Comparison of ENCODE assay signal across 8 cellular contexts in genomic region chr3:119294889-119295769, GRCh38. TPM values are rescaled to one million over a fixed set of nuclear protein-coding genes. Genes with fewer than 3 reads are reported as not detected.
DNase-seq lines count a peak whose midpoint lies in the region; ATAC-seq, FAIRE-seq and TF ChIP-seq lines count a peak whose summit lies in the region.

No MANE protein-coding gene starts in this region.

- TF ChIP-seq POLR2A in sigmoid colon (IDR thresholded peaks at IDR 0.05), result no peak

- peaks cover 5% of the 10 kb centered on the region for H3K36me3 Mint-ChIP-seq in activated naive CD4-positive, alpha-beta T cell treated with anti-CD3 and anti-CD28 coated beads for 36 hours (ENCODE audit: low read depth)

- H3K9me3 ChIP-seq in right atrium auricular region (no peaks in the 10 kb centered on the region), sigmoid colon (no peaks in the 10 kb centered on the region)

- no peak for FAIRE-seq in RCC 7860 (lab: Jason Lieb, UNC)

- no peaks in the 10 kb centered on the region for H3K27me3 Mint-ChIP-seq in activated naive CD4-positive, alpha-beta T cell treated with anti-CD3 and anti-CD28 coated beads for 36 hours (ENCODE audit: low read depth)

- H3K4me3 ChIP-seq in right atrium auricular region (peak overlapping the region; percentile 81 to 89), sigmoid colon (peak overlapping the region; percentile 82 to 92 (median 87))

- peak; percentile 32 for ATAC-seq in HG02943 (IDR thresholded peaks at IDR 0.05; ENCODE audit: low read depth, unreplicated experiment)

- no peaks in the 10 kb centered on the region for H3K36me3 ChIP-seq in right atrium auricular region
- H3K36me3 ChIP-seq in sigmoid colon, result peaks cover 0 to 3% (median 0%) of the 10 kb centered on the region in 4 donors

- intact Hi-C loops in activated naive CD4-positive, alpha-beta T cell treated with anti-CD3 and anti-CD28 coated beads for 36 hours (cut with micrococcal nuclease), result loop anchor here (1.0 to 10.0 kb wide), 12 partner anchors 20 to 1300 kb away; partner anchors contain the start of genes COX17, GSK3B, LRRC58 and NDUFB4
- intact Hi-C loops in sigmoid colon (cut with DNase I), result loop anchor here (2.0 kb wide), 1 partner anchor 28 kb away; no protein-coding TSS in a partner anchor

- H3K4me3 Mint-ChIP-seq in activated naive CD4-positive, alpha-beta T cell treated with anti-CD3 and anti-CD28 coated beads for 36 hours, result peak overlapping the region; percentile 82

- no peak for TF ChIP-seq CTCF in right atrium auricular region (IDR thresholded peaks at IDR 0.05)
- TF ChIP-seq CTCF in sigmoid colon (IDR thresholded peaks at IDR 0.05), result no peak

- CTCF ChIA-PET in activated naive CD4-positive, alpha-beta T cell treated with anti-CD3 and anti-CD28 coated beads for 36 hours (lab: Charles Lee), result interaction anchor here (0.6 to 4.9 kb wide), 6 partner anchors 20 to 58 kb away, joined by 3 to 28 read pairs (median 4); no protein-coding TSS in a partner anchor

- no peak for TF ChIP-seq EP300 in sigmoid colon (IDR thresholded peaks at IDR 0.05)

- H3K27me3 ChIP-seq in right atrium auricular region (no peaks in the 10 kb centered on the region), sigmoid colon (no peaks in the 10 kb centered on the region)

- H3K27ac Mint-ChIP-seq in activated naive CD4-positive, alpha-beta T cell treated with anti-CD3 and anti-CD28 coated beads for 36 hours, result peak overlapping the region; percentile 92

- H3K27ac ChIP-seq in right atrium auricular region (peak overlapping the region; percentile 97 to 99), sigmoid colon (peak overlapping the region; percentile 91 to 95 (median 92))

- WGBS in sigmoid colon, 2 donors, result 6 to 8% methylated on average over 24 of the region's 24 CpGs

- H3K4me1 Mint-ChIP-seq in activated naive CD4-positive, alpha-beta T cell treated with anti-CD3 and anti-CD28 coated beads for 36 hours (ENCODE audit: low read depth), result peaks cover 38% of the 10 kb centered on the region

- no peaks in the 10 kb centered on the region for H3K9me3 Mint-ChIP-seq in activated naive CD4-positive, alpha-beta T cell treated with anti-CD3 and anti-CD28 coated beads for 36 hours

- peaks cover 0 to 57% of the 10 kb centered on the region in 2 donors for H3K4me1 ChIP-seq in right atrium auricular region
- peaks cover 0 to 32% (median 26%) of the 10 kb centered on the region in 4 donors for H3K4me1 ChIP-seq in sigmoid colon

- peak; percentile 46 for DNase-seq in NCI-H82 (lab: John Stamatoyannopoulos, UW)
- no peak for DNase-seq in NCI-H82 treated with DMSO at 0.1 percent for 48 hours (lab: John Stamatoyannopoulos, UW; ENCODE audit: unreplicated experiment)
- peak; percentile 37 for DNase-seq in RCC 7860 (ENCODE audit: low spot score)
- DNase-seq in activated naive CD4-positive, alpha-beta T cell treated with anti-CD3 and anti-CD28 coated beads for 36 hours, result peak; percentile 66
- peak; percentile 70 for DNase-seq in right atrium auricular region (ENCODE audit: low spot score)
- DNase-seq in sigmoid colon, result peak; percentile 74
- no peak for DNase-seq in SKM-1 treated with dmso at 0.1 percent for 144 hours (lab: John Stamatoyannopoulos, UW; ENCODE audit: unreplicated experiment)

RNA-seq across cellular contexts. Expression of gene ARHGAP31, which starts 0.9 kb away (rescaled TPM):
- 1 to 10 TPM; 3.5 to 3.7 TPM for total RNA-seq in activated naive CD4-positive, alpha-beta T cell treated with anti-CD3 and anti-CD28 coated beads for 36 hours
- 10 to 100 TPM; 29.9 to 33.1 TPM for total RNA-seq in right atrium auricular region
- total RNA-seq in sigmoid colon, result 10 to 100 TPM; 11.0 to 18.0 (median 12.0) TPM
- polyA plus RNA-seq in sigmoid colon, result 1 to 10 TPM; 3.5 to 5.4 (median 5.2) TPM

RNA-seq across cellular contexts. Expression of gene B4GALT4, which starts 54.5 kb away (rescaled TPM):
- total RNA-seq in activated naive CD4-positive, alpha-beta T cell treated with anti-CD3 and anti-CD28 coated beads for 36 hours, result 10 to 100 TPM; 22.0 to 22.8 TPM
- total RNA-seq in right atrium auricular region, result 10 to 100 TPM; 15.6 to 16.4 TPM
- total RNA-seq in sigmoid colon, result 10 to 100 TPM; 12.1 to 15.8 (median 14.0) TPM
- 10 to 100 TPM; 31.5 to 45.6 (median 35.1) TPM for polyA plus RNA-seq in sigmoid colon

Comparison
In these comparisons a context has a peak if more than half of its experiments do, and no peak if none do; other contexts are left out.
1. DNase-seq: peak in NCI-H82 (single experiment), RCC 7860 (single experiment), activated naive CD4-positive, alpha-beta T cell treated with anti-CD3 and anti-CD28 coated beads for 36 hours (single experiment), right atrium auricular region (single experiment) and sigmoid colon (single experiment); none in NCI-H82 treated with DMSO at 0.1 percent for 48 hours (single experiment) and SKM-1 treated with dmso at 0.1 percent for 144 hours (single experiment).